1 cellular context compared by ENCODE assay signal in genomic region chr6:28000351-28001045, GRCh38.
TF ChIP-seq lines count a peak whose summit lies in the region.

No MANE protein-coding gene starts in this region.

TF ChIP-seq in H1, 55 proteins besides CTCF, POLR2A, EP300 and RAD21 (continued from another document):
- TF ChIP-seq, protein P1, sequence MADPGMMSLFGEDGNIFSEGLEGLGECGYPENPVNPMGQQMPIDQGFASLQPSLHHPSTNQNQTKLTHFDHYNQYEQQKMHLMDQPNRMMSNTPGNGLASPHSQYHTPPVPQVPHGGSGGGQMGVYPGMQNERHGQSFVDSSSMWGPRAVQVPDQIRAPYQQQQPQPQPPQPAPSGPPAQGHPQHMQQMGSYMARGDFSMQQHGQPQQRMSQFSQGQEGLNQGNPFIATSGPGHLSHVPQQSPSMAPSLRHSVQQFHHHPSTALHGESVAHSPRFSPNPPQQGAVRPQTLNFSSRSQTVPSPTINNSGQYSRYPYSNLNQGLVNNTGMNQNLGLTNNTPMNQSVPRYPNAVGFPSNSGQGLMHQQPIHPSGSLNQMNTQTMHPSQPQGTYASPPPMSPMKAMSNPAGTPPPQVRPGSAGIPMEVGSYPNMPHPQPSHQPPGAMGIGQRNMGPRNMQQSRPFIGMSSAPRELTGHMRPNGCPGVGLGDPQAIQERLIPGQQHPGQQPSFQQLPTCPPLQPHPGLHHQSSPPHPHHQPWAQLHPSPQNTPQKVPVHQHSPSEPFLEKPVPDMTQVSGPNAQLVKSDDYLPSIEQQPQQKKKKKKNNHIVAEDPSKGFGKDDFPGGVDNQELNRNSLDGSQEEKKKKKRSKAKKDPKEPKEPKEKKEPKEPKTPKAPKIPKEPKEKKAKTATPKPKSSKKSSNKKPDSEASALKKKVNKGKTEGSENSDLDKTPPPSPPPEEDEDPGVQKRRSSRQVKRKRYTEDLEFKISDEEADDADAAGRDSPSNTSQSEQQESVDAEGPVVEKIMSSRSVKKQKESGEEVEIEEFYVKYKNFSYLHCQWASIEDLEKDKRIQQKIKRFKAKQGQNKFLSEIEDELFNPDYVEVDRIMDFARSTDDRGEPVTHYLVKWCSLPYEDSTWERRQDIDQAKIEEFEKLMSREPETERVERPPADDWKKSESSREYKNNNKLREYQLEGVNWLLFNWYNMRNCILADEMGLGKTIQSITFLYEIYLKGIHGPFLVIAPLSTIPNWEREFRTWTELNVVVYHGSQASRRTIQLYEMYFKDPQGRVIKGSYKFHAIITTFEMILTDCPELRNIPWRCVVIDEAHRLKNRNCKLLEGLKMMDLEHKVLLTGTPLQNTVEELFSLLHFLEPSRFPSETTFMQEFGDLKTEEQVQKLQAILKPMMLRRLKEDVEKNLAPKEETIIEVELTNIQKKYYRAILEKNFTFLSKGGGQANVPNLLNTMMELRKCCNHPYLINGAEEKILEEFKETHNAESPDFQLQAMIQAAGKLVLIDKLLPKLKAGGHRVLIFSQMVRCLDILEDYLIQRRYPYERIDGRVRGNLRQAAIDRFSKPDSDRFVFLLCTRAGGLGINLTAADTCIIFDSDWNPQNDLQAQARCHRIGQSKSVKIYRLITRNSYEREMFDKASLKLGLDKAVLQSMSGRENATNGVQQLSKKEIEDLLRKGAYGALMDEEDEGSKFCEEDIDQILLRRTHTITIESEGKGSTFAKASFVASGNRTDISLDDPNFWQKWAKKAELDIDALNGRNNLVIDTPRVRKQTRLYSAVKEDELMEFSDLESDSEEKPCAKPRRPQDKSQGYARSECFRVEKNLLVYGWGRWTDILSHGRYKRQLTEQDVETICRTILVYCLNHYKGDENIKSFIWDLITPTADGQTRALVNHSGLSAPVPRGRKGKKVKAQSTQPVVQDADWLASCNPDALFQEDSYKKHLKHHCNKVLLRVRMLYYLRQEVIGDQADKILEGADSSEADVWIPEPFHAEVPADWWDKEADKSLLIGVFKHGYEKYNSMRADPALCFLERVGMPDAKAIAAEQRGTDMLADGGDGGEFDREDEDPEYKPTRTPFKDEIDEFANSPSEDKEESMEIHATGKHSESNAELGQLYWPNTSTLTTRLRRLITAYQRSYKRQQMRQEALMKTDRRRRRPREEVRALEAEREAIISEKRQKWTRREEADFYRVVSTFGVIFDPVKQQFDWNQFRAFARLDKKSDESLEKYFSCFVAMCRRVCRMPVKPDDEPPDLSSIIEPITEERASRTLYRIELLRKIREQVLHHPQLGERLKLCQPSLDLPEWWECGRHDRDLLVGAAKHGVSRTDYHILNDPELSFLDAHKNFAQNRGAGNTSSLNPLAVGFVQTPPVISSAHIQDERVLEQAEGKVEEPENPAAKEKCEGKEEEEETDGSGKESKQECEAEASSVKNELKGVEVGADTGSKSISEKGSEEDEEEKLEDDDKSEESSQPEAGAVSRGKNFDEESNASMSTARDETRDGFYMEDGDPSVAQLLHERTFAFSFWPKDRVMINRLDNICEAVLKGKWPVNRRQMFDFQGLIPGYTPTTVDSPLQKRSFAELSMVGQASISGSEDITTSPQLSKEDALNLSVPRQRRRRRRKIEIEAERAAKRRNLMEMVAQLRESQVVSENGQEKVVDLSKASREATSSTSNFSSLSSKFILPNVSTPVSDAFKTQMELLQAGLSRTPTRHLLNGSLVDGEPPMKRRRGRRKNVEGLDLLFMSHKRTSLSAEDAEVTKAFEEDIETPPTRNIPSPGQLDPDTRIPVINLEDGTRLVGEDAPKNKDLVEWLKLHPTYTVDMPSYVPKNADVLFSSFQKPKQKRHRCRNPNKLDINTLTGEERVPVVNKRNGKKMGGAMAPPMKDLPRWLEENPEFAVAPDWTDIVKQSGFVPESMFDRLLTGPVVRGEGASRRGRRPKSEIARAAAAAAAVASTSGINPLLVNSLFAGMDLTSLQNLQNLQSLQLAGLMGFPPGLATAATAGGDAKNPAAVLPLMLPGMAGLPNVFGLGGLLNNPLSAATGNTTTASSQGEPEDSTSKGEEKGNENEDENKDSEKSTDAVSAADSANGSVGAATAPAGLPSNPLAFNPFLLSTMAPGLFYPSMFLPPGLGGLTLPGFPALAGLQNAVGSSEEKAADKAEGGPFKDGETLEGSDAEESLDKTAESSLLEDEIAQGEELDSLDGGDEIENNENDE (IDR thresholded peaks at IDR 0.05; ENCODE audit: insufficient replicate concordance, low read length): no peak
- no peak for TF ChIP-seq FOSL1 (IDR thresholded peaks at IDR 0.05; ENCODE audit: insufficient read depth, low read depth, low read length)
- TF ChIP-seq SIN3A (conservative IDR thresholded peaks at IDR 0.05 in 1 of 2, IDR thresholded peaks at IDR 0.05 in 1 of 2; ENCODE audit: low read depth in 1 of 2, low read length in 2 of 2): no peak
- TF ChIP-seq CBX8 (IDR thresholded peaks at IDR 0.05; ENCODE audit: borderline replicate concordance, low read depth, low read length): no peak
- TF ChIP-seq TAF7 (optimal IDR thresholded peaks at IDR 0.05; ENCODE audit: borderline replicate concordance, low read depth, low read length): no peak
- TF ChIP-seq RFX5 (IDR thresholded peaks at IDR 0.05; ENCODE audit: borderline replicate concordance, low read depth, low read length): no peak
- no peak for TF ChIP-seq BRCA1 (IDR thresholded peaks at IDR 0.05; ENCODE audit: low read depth, low read length)
- TF ChIP-seq CHD2 (IDR thresholded peaks at IDR 0.05; ENCODE audit: low read length): no peak
- TF ChIP-seq CREB1 (IDR thresholded peaks at IDR 0.05): no peak
- no peak for TF ChIP-seq CBX5 (IDR thresholded peaks at IDR 0.05; ENCODE audit: low read depth, low read length)
TF ChIP-seq in H1: peak in this region for 0.
